In the genomic region with DNA sequence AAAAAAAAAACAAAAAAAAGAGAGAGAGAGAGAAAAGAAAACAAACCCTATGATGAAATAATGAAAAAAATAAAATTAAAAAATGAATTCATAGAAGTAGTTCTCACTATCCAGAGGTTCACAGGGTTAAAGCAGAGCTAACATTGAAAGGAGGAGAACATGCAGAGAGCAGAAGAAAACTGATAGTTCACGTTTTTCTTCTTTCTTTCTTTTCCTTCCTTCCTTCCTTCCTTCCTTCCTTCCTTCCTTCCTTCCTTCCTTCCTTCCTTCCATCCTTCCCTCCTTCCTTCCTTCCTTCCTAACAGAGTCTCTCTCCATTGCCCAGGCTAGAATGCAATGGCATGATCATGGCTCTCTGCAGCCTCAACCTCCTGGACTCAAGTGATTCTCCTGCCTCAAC, we compare ENCODE assay signal across 30 cellular contexts.
"Had no signal": no experiment of that assay in that cellular context is flagged by ENCODE, and none has a peak within 500 bp of the region (broad histone marks: within the 10 kb centered on the region; RNA-seq: fewer than 3 reads in every experiment).

No MANE protein-coding gene starts in this region.

- DNase-seq: activated B cell treated with CpG ODN at 0.5 μM for 24 hours; activated CD4-positive, alpha-beta T cell treated with anti-CD3 and anti-CD28 coated beads for 48 hours; activated CD4-positive, alpha-beta T cell treated with anti-CD3 and anti-CD28 coated beads, Interleukin-2, amount 50 U/mL, for 1 hour; activated CD4-positive, alpha-beta T cell treated with anti-CD3 and anti-CD28 coated beads, Interleukin-2, amount 50 U/mL, for 48 hours; activated CD8-positive, alpha-beta memory T cell treated with anti-CD3 and anti-CD28 coated beads, Interleukin-2, amount 50 U/mL, for 48 hours; activated effector memory CD4-positive, alpha-beta T cell treated with Interleukin-2 at 50 U/mL for 16 hours; activated gamma-delta T cell treated with Interleukin-2 at 50 U/mL for 16 hours; activated naive CD4-positive, alpha-beta T cell treated with anti-CD3 and anti-CD28 coated beads, Interleukin-2, amount 50 U/mL, for 16 hours; activated naive CD4-positive, alpha-beta T cell treated with Interleukin-2 at 50 U/mL for 16 hours; activated T-cell treated with anti-CD3 and anti-CD28 coated beads for 4 hours; activated T-cell treated with anti-CD3 and anti-CD28 coated beads, Interleukin-2, amount 50 U/mL, for 24 hours; activated T-cell treated with anti-CD3 and anti-CD28 coated beads, Interleukin-2, amount 50 U/mL, for 72 hours; amniotic stem cell; anterior cingulate cortex; brain microvascular endothelial cell; dorsolateral prefrontal cortex; effector memory CD4-positive, alpha-beta T cell; endodermal cell; foreskin fibroblast; glutamatergic neuron; heart right ventricle; T-helper 2 cell; WERI-Rb-1 had no signal

- H3K4me3 Mint-ChIP-seq: activated B cell treated with CpG ODN at 0.5 μM for 24 hours; activated naive CD8-positive, alpha-beta T cell; activated T-cell treated with anti-CD3 and anti-CD28 coated beads, Interleukin-2, amount 50 U/mL, for 24 hours; activated T-cell treated with anti-CD3 and anti-CD28 coated beads, Interleukin-2, amount 50 U/mL, for 72 hours; activated T-helper 17 cell treated with anti-CD3 and anti-CD28 coated beads, Interleukin-2, amount 50 U/mL, for 72 hours; central memory CD8-positive, alpha-beta T cell; dendritic cell treated with granulocyte-macrophage colony-stimulating factor and Interleukin-4, amounts not matched to agents 40 ng/mL and 50 ng/mL, for 4 days; endodermal cell had no signal

- H3K27me3 ChIP-seq: brain microvascular endothelial cell, dorsolateral prefrontal cortex, heart right ventricle had no signal

- H3K27ac ChIP-seq: brain microvascular endothelial cell, coronary artery, dorsolateral prefrontal cortex, heart right ventricle, WERI-Rb-1 had no signal

- H3K4me1 Mint-ChIP-seq: activated B cell treated with CpG ODN at 0.5 μM for 24 hours; activated T-helper 17 cell treated with anti-CD3 and anti-CD28 coated beads, Interleukin-2, amount 50 U/mL, for 72 hours; central memory CD8-positive, alpha-beta T cell had no signal

- H3K9me3 ChIP-seq: heart right ventricle had no signal

- H3K4me3 ChIP-seq: coronary artery, dorsolateral prefrontal cortex, heart right ventricle had no signal

- H3K27ac Mint-ChIP-seq: activated B cell treated with CpG ODN at 0.5 μM for 24 hours; activated naive CD8-positive, alpha-beta T cell; activated T-cell treated with anti-CD3 and anti-CD28 coated beads, Interleukin-2, amount 50 U/mL, for 24 hours; activated T-cell treated with anti-CD3 and anti-CD28 coated beads, Interleukin-2, amount 50 U/mL, for 72 hours; activated T-helper 17 cell treated with anti-CD3 and anti-CD28 coated beads, Interleukin-2, amount 50 U/mL, for 72 hours; dendritic cell treated with granulocyte-macrophage colony-stimulating factor and Interleukin-4, amounts not matched to agents 40 ng/mL and 50 ng/mL, for 4 days; endodermal cell had no signal

- H3K9me3 Mint-ChIP-seq: activated B cell treated with CpG ODN at 0.5 μM for 24 hours; activated T-cell treated with anti-CD3 and anti-CD28 coated beads, Interleukin-2, amount 50 U/mL, for 24 hours; activated T-cell treated with anti-CD3 and anti-CD28 coated beads, Interleukin-2, amount 50 U/mL, for 72 hours; activated T-helper 17 cell treated with anti-CD3 and anti-CD28 coated beads, Interleukin-2, amount 50 U/mL, for 72 hours; central memory CD8-positive, alpha-beta T cell; dendritic cell treated with granulocyte-macrophage colony-stimulating factor and Interleukin-4, amounts not matched to agents 40 ng/mL and 50 ng/mL, for 4 days had no signal

- H3K27me3 Mint-ChIP-seq: activated naive CD8-positive, alpha-beta T cell; activated T-cell treated with anti-CD3 and anti-CD28 coated beads, Interleukin-2, amount 50 U/mL, for 24 hours; activated T-helper 17 cell treated with anti-CD3 and anti-CD28 coated beads, Interleukin-2, amount 50 U/mL, for 72 hours; central memory CD8-positive, alpha-beta T cell had no signal

- ATAC-seq: activated CD4-positive, CD25-positive, alpha-beta regulatory T cell treated with anti-CD3 and anti-CD28 coated beads, Interleukin-2, amount 50 U/mL, for 24 hours; activated T-cell treated with anti-CD3 and anti-CD28 coated beads, Interleukin-2, amount 50 U/mL, for 72 hours; activated T-helper 17 cell treated with anti-CD3 and anti-CD28 coated beads, Interleukin-2, amount 50 U/mL, for 72 hours; esophagus mucosa; heart right ventricle had no signal

- H3K36me3 Mint-ChIP-seq: activated naive CD8-positive, alpha-beta T cell had no signal

- H3K36me3 ChIP-seq: brain microvascular endothelial cell, heart right ventricle, WERI-Rb-1 had no signal
